Comparison of ENCODE assay signal across 8 cellular contexts in the genomic region with DNA sequence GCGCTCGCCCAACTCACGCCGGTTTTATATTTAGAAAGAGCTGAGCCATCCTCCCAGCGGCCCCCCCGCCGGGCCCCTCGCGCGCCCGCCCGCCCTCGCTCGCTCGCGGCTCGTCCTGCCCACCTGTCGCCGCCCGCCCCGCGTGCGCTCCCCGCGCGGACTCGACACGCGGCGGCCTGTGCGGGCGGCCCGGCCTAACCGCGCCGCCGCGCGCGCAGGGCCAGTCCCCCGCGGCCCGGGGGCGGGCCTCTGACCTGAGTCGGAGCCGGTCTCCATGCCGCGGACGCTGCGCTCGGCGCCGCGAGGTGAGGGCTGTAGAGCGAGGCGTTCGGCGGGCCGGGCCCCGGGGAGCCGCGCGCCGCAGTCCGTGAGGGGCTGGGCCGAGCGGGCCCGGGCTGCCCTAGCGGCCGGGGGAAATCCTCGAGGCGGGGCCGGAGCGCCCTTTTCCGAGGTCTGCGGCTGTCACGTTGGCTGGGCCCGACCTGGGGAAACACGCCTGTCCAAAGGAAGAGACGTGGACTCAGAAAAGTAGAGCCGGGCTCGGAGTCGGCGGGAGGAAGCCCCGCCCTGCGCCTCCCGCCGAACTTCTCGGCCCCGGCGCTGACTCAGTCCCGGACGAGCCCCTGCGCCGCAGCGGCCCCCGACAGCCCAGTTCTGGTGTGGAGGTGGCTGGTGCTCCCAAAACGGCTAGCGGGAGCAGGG. TPM values are rescaled to one million over a fixed set of nuclear protein-coding genes. Genes with fewer than 3 reads are reported as not detected.
A peak's percentile ranks its signal among the peaks of the same experiment; 100 is the strongest.
DNase-seq lines count a peak whose midpoint lies in the region; ATAC-seq lines count a peak whose summit lies in the region.

Gene ECPAS (minus strand): TSS at position 522 of the 702 bp plus-strand sequence. CDS start 11,465 bp downstream, outside the sequence.

- in situ Hi-C loops in ACHN (cut with HindIII; ENCODE audit: low pct_ligation_motif_present, low pct_unique_long_range_greater_than_20kb, low sequenced_read_pairs) = no loop called here

- ATAC-seq in GM18520 (IDR thresholded peaks at IDR 0.05; ENCODE audit: unreplicated experiment) (peak; percentile 48), HG03045 (IDR thresholded peaks at IDR 0.05; ENCODE audit: unreplicated experiment) (peak; percentile 61), left lobe of liver (peak; percentile 77)

- POLR2A ChIA-PET in activated CD4-positive, alpha-beta T cell treated with anti-CD3 and anti-CD28 coated beads, Interleukin-2, amount 10 ng/mL, durations not matched to agents 7 days and 5 days (lab: Charles Lee) = no interaction called here

- peaks cover 4% of the 10 kb centered on the region for H3K36me3 Mint-ChIP-seq in activated CD4-positive, alpha-beta T cell treated with anti-CD3 and anti-CD28 coated beads, Interleukin-2, amount 10 ng/mL, durations not matched to agents 7 days and 5 days (ENCODE audit: low read depth)

- peaks cover 30% of the 10 kb centered on the region for H3K4me1 Mint-ChIP-seq in activated CD4-positive, alpha-beta T cell treated with anti-CD3 and anti-CD28 coated beads, Interleukin-2, amount 10 ng/mL, durations not matched to agents 7 days and 5 days

- H3K4me3 Mint-ChIP-seq in activated CD4-positive, alpha-beta T cell treated with anti-CD3 and anti-CD28 coated beads, Interleukin-2, amount 10 ng/mL, durations not matched to agents 7 days and 5 days = peak within 1 kb of the TSS; percentile 82

- no peaks in the 10 kb centered on the region for H3K9me3 Mint-ChIP-seq in activated CD4-positive, alpha-beta T cell treated with anti-CD3 and anti-CD28 coated beads, Interleukin-2, amount 10 ng/mL, durations not matched to agents 7 days and 5 days

- CTCF ChIA-PET in activated CD4-positive, alpha-beta T cell treated with anti-CD3 and anti-CD28 coated beads, Interleukin-2, amount 10 ng/mL, durations not matched to agents 7 days and 5 days (lab: Charles Lee) = interaction anchor here (1.1 to 1.4 kb wide), 2 partner anchors 46 to 75 kb away, joined by 3 read pairs; no protein-coding TSS in a partner anchor

- H3K27ac Mint-ChIP-seq in activated CD4-positive, alpha-beta T cell treated with anti-CD3 and anti-CD28 coated beads, Interleukin-2, amount 10 ng/mL, durations not matched to agents 7 days and 5 days = peak within 1 kb of the TSS; percentile 91

- peak; percentile 78 for DNase-seq in ACHN
- peak; percentile 82 for DNase-seq in NCI-H510A (lab: John Stamatoyannopoulos, UW)
- peak; percentile 57 for DNase-seq in activated CD4-positive, alpha-beta T cell treated with anti-CD3 and anti-CD28 coated beads, Interleukin-2, amount 10 ng/mL, durations not matched to agents 7 days and 5 days
- peak; percentile 74 for DNase-seq in dedifferentiated amniotic fluid mesenchymal stem cell (ENCODE audit: extremely low spot score)
- DNase-seq in left lobe of liver (ENCODE audit: low spot score) = peak; percentile 88
- peak; percentile 68 to 79 for DNase-seq in stimulated activated CD4-positive, alpha-beta T cell treated with anti-CD3 and anti-CD28 coated beads, Interleukin-2, amount 100 ng/mL, for 24 hours

- peaks cover 6% of the 10 kb centered on the region for H3K27me3 Mint-ChIP-seq in activated CD4-positive, alpha-beta T cell treated with anti-CD3 and anti-CD28 coated beads, Interleukin-2, amount 10 ng/mL, durations not matched to agents 7 days and 5 days

RNA-seq across cellular contexts. Expression of gene ECPAS, which starts in this region (rescaled TPM):
- total RNA-seq in activated CD4-positive, alpha-beta T cell treated with anti-CD3 and anti-CD28 coated beads, Interleukin-2, amount 10 ng/mL, durations not matched to agents 7 days and 5 days = 10 to 100 TPM; 55.5 to 69.4 TPM
- total RNA-seq in left lobe of liver = 36.4 TPM

Comparison
In these comparisons a context has a peak if more than half of its experiments do, and no peak if none do; other contexts are left out.
1. Peak in every context shown above with its lines: DNase-seq and ATAC-seq.